27 cellular contexts compared by ENCODE assay signal in genomic region chr19:15268928-15269253, GRCh38. TPM values are rescaled to one million over a fixed set of nuclear protein-coding genes. Genes with fewer than 3 reads are reported as not detected.
DNase-seq lines count a peak whose midpoint lies in the region; ATAC-seq and TF ChIP-seq lines count a peak whose summit lies in the region.
"Had no signal": no experiment of that assay in that cellular context is flagged by ENCODE, and none has a peak within 500 bp of the region (broad histone marks: within the 10 kb centered on the region; RNA-seq: fewer than 3 reads in every experiment).

No MANE protein-coding gene starts in this region.

- DNase-seq in stimulated activated naive CD8-positive, alpha-beta T cell treated with anti-CD3 and anti-CD28 coated beads, Interleukin-15, Interleukin-2, amounts not matched to agents 100 U/mL and 50 U/mL, for 24 hours = no peak
- DNase-seq in body of pancreas (no peak), mucosa of descending colon (no peak), heart left ventricle (no peak), SIG-M5 (lab: John Stamatoyannopoulos, UW) (no peak)
- DNase-seq in stimulated activated CD4-positive, alpha-beta T cell treated with anti-CD3 and anti-CD28 coated beads, Interleukin-15, amount 100 ng/mL, for 24 hours = no peak
- DNase-seq: activated CD4-positive, alpha-beta T cell treated with anti-CD3 and anti-CD28 coated beads for 4 hours; activated gamma-delta T cell; DMS153; effector CD8-positive, alpha-beta T cell; foreskin melanocyte; HCEC 1CT; KBM-7; MM.1S; NCI-H2171 treated with DMSO at 0.1 percent for 48 hours; Peyer's patch had no signal

- peak overlapping the region in 3 of 4 donors; percentile 39 to 52 (median 47) for H3K27ac ChIP-seq in body of pancreas
- H3K27ac ChIP-seq in heart left ventricle = peak overlapping the region in 1 of 12 donors; percentile 13
- H3K27ac ChIP-seq: Peyer's patch, vagina had no signal

- H3K4me3 Mint-ChIP-seq in stimulated activated naive CD8-positive, alpha-beta T cell treated with anti-CD3 and anti-CD28 coated beads, Interleukin-15, Interleukin-2, amounts not matched to agents 100 ng/mL and 50 ng/mL, for 24 hours = no peak overlapping the region
- H3K4me3 Mint-ChIP-seq: CD14-positive monocyte had no signal

- H3K36me3 ChIP-seq in body of pancreas (replicated peaks in 1 of 2; ENCODE audit: insufficient read depth in 1 of 2, low read depth in 2 of 2) = peaks cover 0 to 8% of the 10 kb centered on the region in 2 donors
- H3K36me3 ChIP-seq in mucosa of descending colon (ENCODE audit: low read depth) = peaks cover 3% of the 10 kb centered on the region
- H3K36me3 ChIP-seq in heart left ventricle = peaks cover 0 to 88% (median 77%) of the 10 kb centered on the region in 9 donors

- ATAC-seq in stimulated activated naive CD8-positive, alpha-beta T cell treated with anti-CD3 and anti-CD28 coated beads, Interleukin-15, Interleukin-2, amounts not matched to agents 100 U/mL and 50 U/mL, for 24 hours = no peak
- ATAC-seq in body of pancreas = no peak
- ATAC-seq in mucosa of descending colon = peak; percentile 66
- ATAC-seq in GM19467 (IDR thresholded peaks at IDR 0.05; ENCODE audit: unreplicated experiment) = no peak
- ATAC-seq in heart left ventricle = no peak
- ATAC-seq: esophagus mucosa, sciatic nerve had no signal

- H3K4me1 ChIP-seq in body of pancreas = peaks cover 74% of the 10 kb centered on the region
- peaks cover 9% of the 10 kb centered on the region for H3K4me1 ChIP-seq in mucosa of descending colon (ENCODE audit: low read depth)
- H3K4me1 ChIP-seq in heart left ventricle = peaks cover 6 to 99% (median 86%) of the 10 kb centered on the region in 12 donors

- no peak for TF ChIP-seq POLR2A in body of pancreas (IDR thresholded peaks at IDR 0.05)
- no peak for TF ChIP-seq POLR2A in heart left ventricle (IDR thresholded peaks at IDR 0.05)

- intact Hi-C loops in body of pancreas (cut with DNase I) (loop anchor here (10.0 kb wide), 1 partner anchor 106 kb away; the partner anchor contains the start of gene AKAP8), mucosa of descending colon (cut with DNase I, micrococcal nuclease) (no loop called here), heart left ventricle (cut with DNase I) (loop anchor here in 8 of 10 donors (5.0 to 10.0 kb wide), 10 partner anchors 58 to 288 kb away; partner anchors contain the start of genes BRD4 (in 4 of the 8), AKAP8 (in 2 of the 8), AKAP8L (in 1 of the 8) and SYDE1 (in 1 of the 8))

- TF ChIP-seq CTCF in body of pancreas (IDR thresholded peaks at IDR 0.05) (no peak), mucosa of descending colon (IDR thresholded peaks at IDR 0.05) (no peak), heart left ventricle (IDR thresholded peaks at IDR 0.05) (no peak)

- H3K9me3 ChIP-seq in body of pancreas (no peaks in the 10 kb centered on the region), mucosa of descending colon (no peaks in the 10 kb centered on the region), heart left ventricle (no peaks in the 10 kb centered on the region)
- H3K9me3 ChIP-seq: Peyer's patch, vagina had no signal

- H3K4me3 ChIP-seq in body of pancreas (no peak overlapping the region), mucosa of descending colon (no peak overlapping the region), heart left ventricle (no peak overlapping the region)
- H3K4me3 ChIP-seq: Peyer's patch, vagina had no signal

- 53 to 66% methylated on average over 5 of the region's 5 CpGs for WGBS in body of pancreas, 2 donors
- WGBS in heart left ventricle, 4 donors = 77 to 82% (median 78%) methylated on average over 5 of the region's 5 CpGs

- no peaks in the 10 kb centered on the region for H3K27me3 Mint-ChIP-seq in stimulated activated naive CD8-positive, alpha-beta T cell treated with anti-CD3 and anti-CD28 coated beads, Interleukin-15, Interleukin-2, amounts not matched to agents 100 ng/mL and 50 ng/mL, for 24 hours

- H3K9me3 Mint-ChIP-seq in stimulated activated naive CD8-positive, alpha-beta T cell treated with anti-CD3 and anti-CD28 coated beads, Interleukin-15, Interleukin-2, amounts not matched to agents 100 ng/mL and 50 ng/mL, for 24 hours = no peaks in the 10 kb centered on the region
- H3K9me3 Mint-ChIP-seq: CD14-positive monocyte had no signal

- peak overlapping the region; percentile 58 for H3K27ac Mint-ChIP-seq in stimulated activated naive CD8-positive, alpha-beta T cell treated with anti-CD3 and anti-CD28 coated beads, Interleukin-15, Interleukin-2, amounts not matched to agents 100 ng/mL and 50 ng/mL, for 24 hours

- no peaks in the 10 kb centered on the region for H3K27me3 ChIP-seq in body of pancreas
- H3K27me3 ChIP-seq in heart left ventricle = no peaks in the 10 kb centered on the region
- H3K27me3 ChIP-seq: Peyer's patch, vagina had no signal

- H3K4me1 Mint-ChIP-seq in stimulated activated naive CD8-positive, alpha-beta T cell treated with anti-CD3 and anti-CD28 coated beads, Interleukin-15, Interleukin-2, amounts not matched to agents 100 ng/mL and 50 ng/mL, for 24 hours (ENCODE audit: low read depth) = peaks cover 21% of the 10 kb centered on the region

- peaks cover 62% of the 10 kb centered on the region for H3K36me3 Mint-ChIP-seq in stimulated activated naive CD8-positive, alpha-beta T cell treated with anti-CD3 and anti-CD28 coated beads, Interleukin-15, Interleukin-2, amounts not matched to agents 100 ng/mL and 50 ng/mL, for 24 hours (ENCODE audit: low read depth)

RNA-seq across cellular contexts. Expression of gene EPHX3, which starts 36.6 kb away (rescaled TPM):
- total RNA-seq in body of pancreas = not detected
- under 1 TPM in 1 of 3 donors, not detected in 2; 0.58 TPM for total RNA-seq in mucosa of descending colon
- 1 to 10 TPM in 1 of 9 donors, under 1 TPM in 5, not detected in 3; 0.12 to 1.3 (median 0.14) TPM for total RNA-seq in heart left ventricle
- polyA plus RNA-seq in heart left ventricle = under 1 TPM; 0.11 to 0.21 TPM
- total RNA-seq: G401; lung microvascular endothelial cell; myocyte; Peyer's patch; SK-MEL-5; T-helper 1 cell treated with Interleukin-12 subunit alpha and Interleukin-12 subunit beta and Interleukin-4 antibody, amounts not matched to agents 30 ng/mL and 1 ng/mL, for 36 hours had no signal

Comparison
In these comparisons a context has a peak if more than half of its experiments do, and no peak if none do; other contexts are left out.
1. intact Hi-C loops: an anchor here in body of pancreas (10.0 kb wide) and heart left ventricle (5.0 to 10.0 kb wide); none called in mucosa of descending colon.